ENCODE assay signal across 17 cellular contexts in the genomic region with DNA sequence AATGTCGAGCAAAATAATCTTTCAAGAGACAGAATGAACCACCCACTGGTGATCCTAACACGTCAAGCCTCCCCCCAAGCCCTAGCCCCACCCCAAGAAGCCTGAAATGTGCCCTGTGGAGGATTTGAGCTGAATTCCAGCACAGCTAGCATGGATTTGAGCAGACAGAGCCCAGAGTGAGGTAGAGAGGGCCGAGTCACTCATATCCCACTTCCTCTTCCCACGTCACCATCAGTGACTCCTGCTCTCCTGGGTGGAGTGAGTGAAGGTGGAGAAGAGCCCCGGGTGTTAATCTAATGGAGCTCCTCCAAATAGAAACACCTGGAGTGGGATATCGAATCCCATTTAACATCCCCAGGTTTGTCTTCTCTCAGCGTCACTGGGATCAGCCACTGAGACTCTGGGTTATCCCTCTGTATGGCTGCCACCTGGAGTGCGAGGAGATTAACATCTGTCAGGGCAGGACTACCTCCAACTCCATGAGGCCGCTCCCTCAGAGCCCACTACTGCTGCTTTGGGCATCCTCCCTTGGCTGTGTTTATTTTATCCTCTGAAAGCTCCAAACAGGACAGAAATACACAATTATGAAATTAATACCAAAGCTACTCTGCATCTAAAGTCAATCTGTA.
"Had no signal": no experiment of that assay in that cellular context is flagged by ENCODE, and none has a peak within 500 bp of the region (broad histone marks: within the 10 kb centered on the region; RNA-seq: fewer than 3 reads in every experiment).

No MANE protein-coding gene starts in this region.

- ATAC-seq: esophagus mucosa; psoas muscle; sciatic nerve; stimulated activated naive B cell treated with anti-CD40 and anti-IgM and Interleukin-4, amounts not matched to agents 10 μg/mL and 1 μg/mL and 100 μg/mL, for 72 hours had no signal

- H3K9me3 ChIP-seq: left ventricle myocardium inferior, psoas muscle, spleen, transverse colon had no signal

- H3K27ac ChIP-seq: left ventricle myocardium inferior, psoas muscle, spleen, transverse colon had no signal

- H3K4me1 ChIP-seq: left ventricle myocardium inferior, psoas muscle, spleen, transverse colon had no signal

- H3K27me3 ChIP-seq: transverse colon had no signal

- H3K4me3 ChIP-seq: left ventricle myocardium inferior, psoas muscle, spleen, transverse colon had no signal

- FAIRE-seq: islet of Langerhans had no signal

- H3K36me3 ChIP-seq: left ventricle myocardium inferior, spleen, transverse colon had no signal

- DNase-seq: activated CD4-positive, alpha-beta memory T cell treated with anti-CD3 and anti-CD28 coated beads for 36 hours; activated CD4-positive, alpha-beta T cell treated with anti-CD3 and anti-CD28 coated beads for 1 hour; activated gamma-delta T cell; activated naive CD8-positive, alpha-beta T cell treated with anti-CD3 and anti-CD28 coated beads, Interleukin-2, amount 10 ng/mL, durations not matched to agents 7 days and 5 days; activated T-cell treated with anti-CD3 and anti-CD28 coated beads, Interleukin-2, amount 50 U/mL, for 48 hours; anterior cingulate cortex; glutamatergic neuron; left ventricle myocardium inferior; psoas muscle; spleen; stimulated activated CD4-positive, alpha-beta T cell treated with anti-CD3 and anti-CD28 coated beads, Interleukin-1b, Interleukin-23, amount 100 ng/mL, for 48 hours; stimulated activated naive B cell treated with anti-CD40 and anti-IgM and Interleukin-4, amounts not matched to agents 10 μg/mL and 1 μg/mL and 100 μg/mL, for 72 hours; substantia nigra; transverse colon had no signal
